8 cellular contexts compared by ENCODE assay signal in the genomic region with DNA sequence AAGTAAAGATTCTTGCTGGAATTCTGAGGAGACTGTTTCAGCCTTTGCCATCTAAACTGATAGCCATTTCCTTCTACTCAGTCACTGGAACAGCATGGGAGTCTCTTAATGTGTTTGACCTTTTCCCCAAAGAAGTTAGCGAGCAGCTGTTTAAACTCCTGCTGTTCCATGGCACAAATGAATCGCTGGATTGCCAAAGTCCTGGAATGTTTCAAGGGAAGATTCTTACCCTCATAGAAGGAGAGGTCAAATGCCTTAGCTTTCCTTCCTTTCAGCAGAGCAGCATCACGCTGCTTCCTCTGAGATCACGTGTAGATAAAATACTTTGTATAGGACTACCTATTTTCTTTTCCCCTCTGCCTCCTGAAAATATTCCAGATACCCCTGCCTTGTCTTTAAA. TPM values are rescaled to one million over a fixed set of nuclear protein-coding genes. Genes with fewer than 3 reads are reported as not detected.
DNase-seq lines count a peak whose midpoint lies in the region; ATAC-seq and TF ChIP-seq lines count a peak whose summit lies in the region.

No MANE protein-coding gene starts in this region.

- no peak overlapping the region for H3K27ac ChIP-seq in HEK293 (ENCODE audit: extremely low read depth, low read depth, low read length)

- DNase-seq in islet precursor cell = peak; percentile 95
- DNase-seq in activated CD8-positive, alpha-beta memory T cell treated with anti-CD3 and anti-CD28 coated beads for 24 hours = no peak

- H3K9me3 Mint-ChIP-seq in brain = no peaks in the 10 kb centered on the region

- H3K4me1 ChIP-seq in HEK293 (ENCODE audit: control insufficient read depth, insufficient read depth, low read length) (peaks cover 15% of the 10 kb centered on the region), skeletal muscle satellite cell (ENCODE audit: control insufficient read depth, insufficient read depth, low read length) (peaks cover 18% of the 10 kb centered on the region)

- H3K4me3 ChIP-seq in HEK293 (ENCODE audit: low read depth, low read length) = no peak overlapping the region
- no peak overlapping the region for H3K4me3 ChIP-seq in skeletal muscle satellite cell (ENCODE audit: low read length)

- H3K4me3 Mint-ChIP-seq in brain = peak overlapping the region in 3 of 5 experiments; percentile 33 to 49 (median 39)

- peaks cover 19% of the 10 kb centered on the region for H3K4me1 Mint-ChIP-seq in brain

- no peaks in the 10 kb centered on the region for H3K27me3 Mint-ChIP-seq in brain

- CTCF ChIA-PET in HEK293 (lab: Yijun Ruan, JAX) = interaction anchor here (0.6 to 3.0 kb wide), 3 partner anchors 10 to 1265 kb away, joined by 3 to 28 read pairs (median 6); partner anchors contain the start of gene NR2C1

- H3K27me3 ChIP-seq in skeletal muscle satellite cell (ENCODE audit: control insufficient read depth, insufficient read depth, low read length) = no peaks in the 10 kb centered on the region

- TF ChIP-seq CTCF in HEK293 (tag by site-specific recombination; IDR thresholded peaks at IDR 0.05) (no peak), brain (conservative IDR thresholded peaks at IDR 0.05) (no peak)

- peak overlapping the region; percentile 14 for H3K4me2 ChIP-seq in skeletal muscle satellite cell (ENCODE audit: low read length)

- H3K9me3 ChIP-seq in HEK293 (ENCODE audit: control insufficient read depth, insufficient read depth, low read depth, low read length) (no peaks in the 10 kb centered on the region), skeletal muscle satellite cell (replicated peaks; ENCODE audit: low read length) (no peaks in the 10 kb centered on the region)

- H3K36me3 Mint-ChIP-seq in brain = peaks cover 7% of the 10 kb centered on the region

- ATAC-seq in HG03175 (IDR thresholded peaks at IDR 0.05; ENCODE audit: unreplicated experiment) (no peak), HG02840 (IDR thresholded peaks at IDR 0.05; ENCODE audit: low FRiP score, unreplicated experiment) (no peak), GM19467 (IDR thresholded peaks at IDR 0.05; ENCODE audit: unreplicated experiment) (no peak)

- POLR2A ChIA-PET in HEK293 (lab: Yijun Ruan, JAX) = interaction anchor here (2.1 kb wide), 1 partner anchor 10 kb away, joined by 12 read pairs; the partner anchor contains the start of gene NR2C1

- peak overlapping the region; percentile 45 for H3K9ac ChIP-seq in skeletal muscle satellite cell (ENCODE audit: low read depth, low read length)

- H3K36me3 ChIP-seq in HEK293 (ENCODE audit: control insufficient read depth in 2 of 2, insufficient read depth in 1 of 2, low read length in 2 of 2) = no peaks in the 10 kb centered on the region
- no peaks in the 10 kb centered on the region for H3K36me3 ChIP-seq in skeletal muscle satellite cell (ENCODE audit: insufficient read depth, low read length)

- H3K27ac Mint-ChIP-seq in brain = peak overlapping the region in 4 of 5 experiments; percentile 27 to 93 (median 70)

TF ChIP-seq in HEK293, 187 proteins besides CTCF, POLR2A, EP300 and RAD21 (continues in another document):
- TF ChIP-seq ZNF791 (tag by site-specific recombination; IDR thresholded peaks at IDR 0.05) (no peak), ZNF544 (tag by site-specific recombination; IDR thresholded peaks at IDR 0.05) (no peak), ZNF660 (tag by site-specific recombination; IDR thresholded peaks at IDR 0.05) (peak; percentile 77), ZNF792 (tag by site-specific recombination; IDR thresholded peaks at IDR 0.05) (no peak), ZNF211 (tag by site-specific recombination; IDR thresholded peaks at IDR 0.05; ENCODE audit: low read depth) (no peak), ZIC2 (tag by site-specific recombination; IDR thresholded peaks at IDR 0.05) (peak; percentile 74), ZNF341 (tag by site-specific recombination; IDR thresholded peaks at IDR 0.05; ENCODE audit: low read depth) (peak; percentile 86), ZNF670 (tag by site-specific recombination; IDR thresholded peaks at IDR 0.05; ENCODE audit: low read depth) (no peak), ZNF645 (tag by site-specific recombination; IDR thresholded peaks at IDR 0.05) (no peak), PRDM1 (tag by site-specific recombination; IDR thresholded peaks at IDR 0.05) (peak; percentile 44; the same call in 1 of the 2 replicates), ZNF624 (tag by site-specific recombination; IDR thresholded peaks at IDR 0.05) (no peak), ZFP69B (tag by site-specific recombination; IDR thresholded peaks at IDR 0.05) (no peak), ZNF768 (tag by site-specific recombination; IDR thresholded peaks at IDR 0.05) (no peak), KLF16 (tag by site-specific recombination; IDR thresholded peaks at IDR 0.05) (no peak), ZNF558 (tag by site-specific recombination; IDR thresholded peaks at IDR 0.05) (no peak), ZNF366 (tag by site-specific recombination; conservative IDR thresholded peaks at IDR 0.05) (no peak), ZNF404 (tag by site-specific recombination; IDR thresholded peaks at IDR 0.05) (no peak), IKZF3 (tag by site-specific recombination; IDR thresholded peaks at IDR 0.05) (peak; percentile 77), ZNF335 (tag by site-specific recombination; conservative IDR thresholded peaks at IDR 0.05) (peak; percentile 18; the same call in 1 of the 2 replicates), ZNF280D (tag by site-specific recombination; IDR thresholded peaks at IDR 0.05) (no peak), ZNF292 (tag by site-specific recombination; IDR thresholded peaks at IDR 0.05; ENCODE audit: borderline replicate concordance, low read depth) (no peak)
- TF ChIP-seq, protein P1, sequence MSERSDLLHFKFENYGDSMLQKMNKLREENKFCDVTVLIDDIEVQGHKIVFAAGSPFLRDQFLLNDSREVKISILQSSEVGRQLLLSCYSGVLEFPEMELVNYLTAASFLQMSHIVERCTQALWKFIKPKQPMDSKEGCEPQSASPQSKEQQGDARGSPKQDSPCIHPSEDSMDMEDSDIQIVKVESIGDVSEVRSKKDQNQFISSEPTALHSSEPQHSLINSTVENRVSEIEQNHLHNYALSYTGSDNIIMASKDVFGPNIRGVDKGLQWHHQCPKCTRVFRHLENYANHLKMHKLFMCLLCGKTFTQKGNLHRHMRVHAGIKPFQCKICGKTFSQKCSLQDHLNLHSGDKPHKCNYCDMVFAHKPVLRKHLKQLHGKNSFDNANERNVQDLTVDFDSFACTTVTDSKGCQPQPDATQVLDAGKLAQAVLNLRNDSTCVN (tag by site-specific recombination; optimal IDR thresholded peaks at IDR 0.05) = no peak
- TF ChIP-seq, protein P2, sequence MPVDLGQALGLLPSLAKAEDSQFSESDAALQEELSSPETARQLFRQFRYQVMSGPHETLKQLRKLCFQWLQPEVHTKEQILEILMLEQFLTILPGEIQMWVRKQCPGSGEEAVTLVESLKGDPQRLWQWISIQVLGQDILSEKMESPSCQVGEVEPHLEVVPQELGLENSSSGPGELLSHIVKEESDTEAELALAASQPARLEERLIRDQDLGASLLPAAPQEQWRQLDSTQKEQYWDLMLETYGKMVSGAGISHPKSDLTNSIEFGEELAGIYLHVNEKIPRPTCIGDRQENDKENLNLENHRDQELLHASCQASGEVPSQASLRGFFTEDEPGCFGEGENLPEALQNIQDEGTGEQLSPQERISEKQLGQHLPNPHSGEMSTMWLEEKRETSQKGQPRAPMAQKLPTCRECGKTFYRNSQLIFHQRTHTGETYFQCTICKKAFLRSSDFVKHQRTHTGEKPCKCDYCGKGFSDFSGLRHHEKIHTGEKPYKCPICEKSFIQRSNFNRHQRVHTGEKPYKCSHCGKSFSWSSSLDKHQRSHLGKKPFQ (tag by site-specific recombination; IDR thresholded peaks at IDR 0.05) = no peak

RNA-seq across cellular contexts. Expression of gene NR2C1, which starts 10.5 kb away (rescaled TPM):
- 10.0 TPM for polyA plus RNA-seq in brain (ENCODE audit: insufficient read depth, low read depth, low replicate concordance)
- total RNA-seq in skeletal muscle satellite cell (2012; rRNA removed) = 11.2 and 13.3 TPM in 2 replicates
